In genomic region chr20:46699651-46700359, GRCh38 we compare ENCODE assay signal across 1 cellular context.
TF ChIP-seq lines count a peak whose summit lies in the region.

No MANE protein-coding gene starts in this region.

TF ChIP-seq in HepG2, 621 proteins besides CTCF, POLR2A, EP300 and RAD21 (continues in another document):
- 0 out of 2 replicates have a peak, but pooled peaks have one; percentile 38 for TF ChIP-seq ZNF574 (CRISPR knock-in tag; IDR thresholded peaks at IDR 0.05)
- TF ChIP-seq DNMT3B (CRISPR knock-in tag; conservative IDR thresholded peaks at IDR 0.05): 0 out of 2 replicates have a peak, but pooled peaks have one; percentile 55
- 0 out of 2 replicates have a peak, but pooled peaks have one; percentile 18 for TF ChIP-seq NFE2 (CRISPR knock-in tag; IDR thresholded peaks at IDR 0.05)
- TF ChIP-seq JARID2 (CRISPR knock-in tag; IDR thresholded peaks at IDR 0.05; ENCODE audit: insufficient replicate concordance): peak; percentile 67
- no peak for TF ChIP-seq ZNF337 (CRISPR knock-in tag; IDR thresholded peaks at IDR 0.05; ENCODE audit: borderline replicate concordance, low read depth)
- TF ChIP-seq ZNF710 (CRISPR knock-in tag; IDR thresholded peaks at IDR 0.05; ENCODE audit: borderline replicate concordance): 0 out of 2 replicates have a peak, but pooled peaks have one; percentile 52
- TF ChIP-seq ZSCAN22 (CRISPR knock-in tag; IDR thresholded peaks at IDR 0.05): 0 out of 2 replicates have a peak, but pooled peaks have one; percentile 21
- no peak for TF ChIP-seq KDM3A (CRISPR knock-in tag; IDR thresholded peaks at IDR 0.05; ENCODE audit: low read depth)
- TF ChIP-seq BCL6 (CRISPR knock-in tag; IDR thresholded peaks at IDR 0.05): peak; percentile 42
- TF ChIP-seq ZNF605 (CRISPR knock-in tag; IDR thresholded peaks at IDR 0.05): peak; percentile 44
- TF ChIP-seq POGZ (CRISPR knock-in tag; IDR thresholded peaks at IDR 0.05): peak; percentile 46; the same call in 1 of the 2 replicates
- TF ChIP-seq ZNF362 (CRISPR knock-in tag; IDR thresholded peaks at IDR 0.05; ENCODE audit: borderline replicate concordance): 0 out of 2 replicates have a peak, but pooled peaks have one; percentile 41
- peak; percentile 68; the same call in 1 of the 2 replicates for TF ChIP-seq MIER3 (CRISPR knock-in tag; IDR thresholded peaks at IDR 0.05; ENCODE audit: borderline replicate concordance)
- peak; percentile 90 for TF ChIP-seq TEAD3 (CRISPR knock-in tag; optimal IDR thresholded peaks at IDR 0.05; ENCODE audit: borderline replicate concordance)
- peak; percentile 25; the same call in 1 of the 2 replicates for TF ChIP-seq TFDP2 (CRISPR knock-in tag; IDR thresholded peaks at IDR 0.05)
- peak; percentile 76; the same call in 1 of the 2 replicates for TF ChIP-seq ZNF136 (CRISPR knock-in tag; IDR thresholded peaks at IDR 0.05; ENCODE audit: low read depth)
- 0 out of 2 replicates have a peak, but pooled peaks have one; percentile 69 for TF ChIP-seq ERF (CRISPR knock-in tag; IDR thresholded peaks at IDR 0.05)
- peak; percentile 87; the same call in 1 of the 2 replicates for TF ChIP-seq RCOR2 (CRISPR knock-in tag; IDR thresholded peaks at IDR 0.05)
- peak; percentile 72; the same call in 1 of the 2 replicates for TF ChIP-seq ZBTB25 (CRISPR knock-in tag; IDR thresholded peaks at IDR 0.05)
- peak; percentile 65 for TF ChIP-seq THAP11 (CRISPR knock-in tag; IDR thresholded peaks at IDR 0.05)
- TF ChIP-seq ZNF124 (CRISPR knock-in tag; IDR thresholded peaks at IDR 0.05): peak; percentile 86
- 0 out of 2 replicates have a peak, but pooled peaks have one; percentile 55 for TF ChIP-seq SP140L (CRISPR knock-in tag; IDR thresholded peaks at IDR 0.05; ENCODE audit: borderline replicate concordance)
- no peak for TF ChIP-seq ZNF318 (CRISPR knock-in tag; IDR thresholded peaks at IDR 0.05)
- peak; percentile 34; the same call in 1 of the 2 replicates for TF ChIP-seq PBX2 (CRISPR knock-in tag; IDR thresholded peaks at IDR 0.05)
- 0 out of 2 replicates have a peak, but pooled peaks have one; percentile 17 for TF ChIP-seq HOXA3 (CRISPR knock-in tag; IDR thresholded peaks at IDR 0.05)
- no peak for TF ChIP-seq ZNF431 (CRISPR knock-in tag; IDR thresholded peaks at IDR 0.05; ENCODE audit: borderline replicate concordance, low read depth)
- 0 out of 2 replicates have a peak, but pooled peaks have one; percentile 54 for TF ChIP-seq ZBTB1 (CRISPR knock-in tag; IDR thresholded peaks at IDR 0.05; ENCODE audit: borderline replicate concordance)
- peak; percentile 87; the same call in 1 of the 2 replicates for TF ChIP-seq TSC22D2 (CRISPR knock-in tag; IDR thresholded peaks at IDR 0.05; ENCODE audit: borderline replicate concordance)
- no peak for TF ChIP-seq SKI (IDR thresholded peaks at IDR 0.05; ENCODE audit: partially characterized antibody)
- no peak for TF ChIP-seq ZNF512 (CRISPR knock-in tag; IDR thresholded peaks at IDR 0.05)
- peak; percentile 65; the same call in 1 of the 2 replicates for TF ChIP-seq HDAC2 (CRISPR knock-in tag; IDR thresholded peaks at IDR 0.05)
- peak; percentile 53; the same call in 1 of the 2 replicates for TF ChIP-seq SIN3B (IDR thresholded peaks at IDR 0.05; ENCODE audit: low read length)
- 0 out of 2 replicates have a peak, but pooled peaks have one; percentile 47 for TF ChIP-seq ZNF678 (CRISPR knock-in tag; IDR thresholded peaks at IDR 0.05)
- TF ChIP-seq ZNF720 (CRISPR knock-in tag; IDR thresholded peaks at IDR 0.05): no peak
- TF ChIP-seq MLX (CRISPR knock-in tag; IDR thresholded peaks at IDR 0.05): 0 out of 2 replicates have a peak, but pooled peaks have one; percentile 42
- no peak for TF ChIP-seq HOXA9 (CRISPR knock-in tag; IDR thresholded peaks at IDR 0.05; ENCODE audit: borderline replicate concordance)
- no peak for TF ChIP-seq BHLHE40 (IDR thresholded peaks at IDR 0.05; ENCODE audit: low read length)
- TF ChIP-seq CCDC6 (CRISPR knock-in tag; IDR thresholded peaks at IDR 0.05): peak; percentile 36; the same call in 1 of the 2 replicates
